Comparison of ENCODE assay signal across 9 cellular contexts in the genomic region with DNA sequence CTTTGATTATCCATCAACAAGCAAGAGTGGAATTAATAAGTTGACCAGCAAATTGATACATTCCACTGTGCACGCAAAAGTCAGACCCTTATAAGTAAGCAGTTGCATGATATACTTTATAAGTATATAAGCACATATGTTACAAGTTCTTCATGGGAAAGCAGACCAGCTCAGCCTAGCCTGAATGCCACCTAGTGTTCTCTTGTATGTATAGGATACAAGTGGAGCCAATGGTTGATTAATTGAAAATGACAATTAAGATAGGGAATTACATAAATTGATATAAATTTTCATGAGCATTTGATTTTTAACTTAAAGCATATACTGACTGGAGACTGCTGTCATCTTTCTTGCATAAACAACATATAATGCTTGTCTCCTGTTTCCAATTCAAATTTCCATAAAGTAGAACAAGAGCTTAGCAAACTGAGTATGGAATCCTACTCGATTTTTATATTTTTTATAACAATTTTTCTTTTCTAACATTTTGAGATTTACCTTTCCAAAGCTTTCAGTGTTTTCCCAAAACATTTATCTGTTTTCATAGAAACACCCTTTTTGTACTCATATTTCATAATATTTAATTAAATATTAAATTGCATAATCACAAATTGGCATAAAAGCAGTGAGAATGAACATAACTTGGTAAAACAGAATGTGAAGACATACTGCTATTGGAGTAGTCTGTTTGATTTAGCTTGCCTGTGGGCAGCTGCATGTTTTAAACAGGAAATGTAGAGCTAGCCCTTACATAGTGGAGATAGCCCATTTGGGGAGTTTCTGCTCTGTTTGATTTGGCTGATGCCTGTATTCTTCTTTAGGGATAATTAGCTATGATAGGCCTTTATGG.
DNase-seq lines count a peak whose midpoint lies in the region; ATAC-seq and TF ChIP-seq lines count a peak whose summit lies in the region.
"Had no signal": no experiment of that assay in that cellular context is flagged by ENCODE, and none has a peak within 500 bp of the region (broad histone marks: within the 10 kb centered on the region; RNA-seq: fewer than 3 reads in every experiment).

No MANE protein-coding gene starts in this region.

- no peaks in the 10 kb centered on the region for H3K9me3 ChIP-seq in H9 (ENCODE audit: control insufficient read depth, low read depth, low read length)
- peaks cover 13% of the 10 kb centered on the region for H3K9me3 ChIP-seq in PC-9 (ENCODE audit: insufficient read depth, low read depth)

- H4K5ac ChIP-seq in H9 (ENCODE audit: insufficient read length, low read depth, low read length): no peak overlapping the region

- WGBS in H9 (ENCODE audit: extremely low coverage, insufficient read length, low lambda C conversion rate): no CpG with 5 or more reads among the region's 2 CpGs

- H3F3A ChIP-seq in PC-9 (ENCODE audit: insufficient read depth, low read depth): peaks cover 27% of the 10 kb centered on the region

- CTCF ChIA-PET in PC-9 (lab: Charles Lee): interaction anchor here (0.5 to 1.2 kb wide), 4 partner anchors 57 to 312 kb away, joined by 3 to 4 read pairs (median 3); no protein-coding TSS in a partner anchor

- peak; percentile 16 for TF ChIP-seq CTCF in CD14-positive monocyte (IDR thresholded peaks at IDR 0.05)
- peak; percentile 66 for TF ChIP-seq CTCF in H9 (conservative IDR thresholded peaks at IDR 0.05)
- peak; percentile 81 for TF ChIP-seq CTCF in PC-9 (conservative IDR thresholded peaks at IDR 0.05)
- TF ChIP-seq CTCF in epithelial cell of esophagus (IDR thresholded peaks at IDR 0.05; ENCODE audit: insufficient read depth, low read depth, low read length, missing control alignments): peak; percentile 75

- no peaks in the 10 kb centered on the region for H3K79me1 ChIP-seq in H9 (ENCODE audit: insufficient read depth, low read depth, low read length, poor library complexity, severe bottlenecking)

- H3K27ac ChIP-seq in H9 (ENCODE audit: insufficient read length, low read depth, low read length): no peak overlapping the region
- no peak overlapping the region for H3K27ac ChIP-seq in PC-9

- no peak overlapping the region for H3K4me2 ChIP-seq in H9 (ENCODE audit: insufficient read depth, insufficient read length, low read length)
- no peak overlapping the region for H3K4me2 ChIP-seq in PC-9

- H3K36me3 Mint-ChIP-seq in CD14-positive monocyte (no peaks in the 10 kb centered on the region), H9 (ENCODE audit: insufficient read depth in 1 of 3, low read depth in 3 of 3) (peaks cover 0 to 4% (median 0%) of the 10 kb centered on the region in 3 experiments; a peak in 3 of 7 replicates)

- peaks cover 0 to 6% (median 0%) of the 10 kb centered on the region in 7 donors for H3K9me3 Mint-ChIP-seq in CD14-positive monocyte
- no peaks in the 10 kb centered on the region for H3K9me3 Mint-ChIP-seq in H9

- H2BK15ac ChIP-seq in H9 (ENCODE audit: low read depth, low read length): no peak overlapping the region

- DNase-seq in CD14-positive monocyte (ENCODE audit: low spot score) (no peak), H9 (no peak), PC-9 (peak in 1 of 2 experiments; percentile 50), epithelial cell of esophagus (ENCODE audit: low read depth) (peak; percentile 74), non-pigmented ciliary epithelial cell (ENCODE audit: low read depth) (peak; percentile 36), nucleus accumbens (lab: John Stamatoyannopoulos, UW) (no peak)

- 0 out of 2 replicates have a peak, but pooled peaks cover 5% of the 10 kb centered on the region for H3K36me3 ChIP-seq in PC-9 (ENCODE audit: low read depth)

- no peak overlapping the region for H3K4me3 ChIP-seq in PC-9
- H3K4me3 ChIP-seq in epithelial cell of esophagus (ENCODE audit: low read length): no peak overlapping the region

- intact Hi-C loops in CD14-positive monocyte (cut with micrococcal nuclease) (no loop called here), PC-9 (cut with micrococcal nuclease; ENCODE audit: unreplicated experiment) (loop anchor here (1.0 to 10.0 kb wide), 4 partner anchors 62 to 313 kb away; no protein-coding TSS in a partner anchor)

- no TSS peak for BruUV-seq in PC-9 (replicated peaks; lab: Mats Ljungman, UMichigan)

- no peaks in the 10 kb centered on the region for H3K4me1 Mint-ChIP-seq in CD14-positive monocyte
- H3K4me1 Mint-ChIP-seq in H9: peaks cover 8 to 9% of the 10 kb centered on the region in 2 experiments

- H4K91ac ChIP-seq in H9 (ENCODE audit: insufficient read length, low read depth, low read length): no peak overlapping the region

- H2AK5ac ChIP-seq in H9 (ENCODE audit: insufficient read length, low read length): no peak overlapping the region

- no peak overlapping the region for H2AFZ ChIP-seq in H9 (ENCODE audit: low read length)
- H2AFZ ChIP-seq in PC-9: no peak overlapping the region

- no peak overlapping the region for H3K4ac ChIP-seq in H9 (ENCODE audit: low read depth, low read length)

- H3K27ac Mint-ChIP-seq in CD14-positive monocyte: no peak overlapping the region
- no peak overlapping the region for H3K27ac Mint-ChIP-seq in H9
- H3K27ac Mint-ChIP-seq: IgD-negative memory B cell had no signal

- H3K27me3 Mint-ChIP-seq in CD14-positive monocyte (ENCODE audit: low read depth in 3 of 3) (peaks cover 0 to 2% (median 1%) of the 10 kb centered on the region in 3 donors), H9 (ENCODE audit: low read depth) (no peaks in the 10 kb centered on the region)

- POLR2A ChIA-PET in PC-9 (lab: Charles Lee; ENCODE audit: unreplicated experiment): no interaction called here

- no peak overlapping the region for H3K23ac ChIP-seq in H9 (ENCODE audit: insufficient read length, low read depth, low read length)

- no peak overlapping the region for H3T11ph ChIP-seq in H9 (ENCODE audit: low read length)

- no peak overlapping the region for H2BK20ac ChIP-seq in H9 (ENCODE audit: low read depth, low read length, poor library complexity, severe bottlenecking)

- H3K18ac ChIP-seq in H9 (ENCODE audit: insufficient read length, low read depth, low read length): no peak overlapping the region

- H3K27me3 ChIP-seq in H9 (ENCODE audit: insufficient read depth, low read length) (no peaks in the 10 kb centered on the region), PC-9 (ENCODE audit: insufficient read depth, low read depth) (no peaks in the 10 kb centered on the region)

- H3K14ac ChIP-seq in H9 (ENCODE audit: insufficient read depth, low read length): no peak overlapping the region

- ATAC-seq in HG03097 (IDR thresholded peaks at IDR 0.05; ENCODE audit: low FRiP score, unreplicated experiment): no peak
- ATAC-seq in GM18907 (IDR thresholded peaks at IDR 0.05; ENCODE audit: unreplicated experiment): no peak

- no peaks in the 10 kb centered on the region for H3K23me2 ChIP-seq in H9 (ENCODE audit: insufficient read length, low read depth, low read length, poor library complexity, severe bottlenecking)

- H4K8ac ChIP-seq in H9 (replicated peaks; ENCODE audit: insufficient read length, low read depth, low read length): no peak overlapping the region

- H2BK12ac ChIP-seq in H9 (ENCODE audit: insufficient read length, low read depth, low read length): no peak overlapping the region

- H2BK120ac ChIP-seq in H9 (ENCODE audit: low read depth, low read length, poor library complexity, severe bottlenecking): no peak overlapping the region

- H3K79me2 ChIP-seq in H9 (ENCODE audit: insufficient read depth, low read length) (no peaks in the 10 kb centered on the region), PC-9 (ENCODE audit: low read depth) (peaks cover 3% of the 10 kb centered on the region)

- H4K20me1 ChIP-seq in H9 (ENCODE audit: control insufficient read depth, insufficient read depth, insufficient read length) (no peaks in the 10 kb centered on the region), PC-9 (ENCODE audit: insufficient read depth) (no peaks in the 10 kb centered on the region)

- no peak overlapping the region for H3K9ac ChIP-seq in H9 (ENCODE audit: extremely low read depth, insufficient read length, low read length)

- H3K56ac ChIP-seq in H9 (ENCODE audit: insufficient read length, low read depth, low read length): no peak overlapping the region

- H3K9me2 ChIP-seq in PC-9 (ENCODE audit: insufficient read depth): no peaks in the 10 kb centered on the region

- H3K4me3 Mint-ChIP-seq in CD14-positive monocyte (no peak overlapping the region), H9 (no peak overlapping the region)
- H3K4me3 Mint-ChIP-seq: IgD-negative memory B cell had no signal

- no peak overlapping the region for H2BK5ac ChIP-seq in H9 (ENCODE audit: insufficient read length, low read length)

- H3K4me1 ChIP-seq in H9 (ENCODE audit: insufficient read depth, low read length) (no peaks in the 10 kb centered on the region), PC-9 (replicated peaks; ENCODE audit: insufficient read depth) (peaks cover 20% of the 10 kb centered on the region)

Comparison
In these comparisons a context has a peak if more than half of its experiments do, and no peak if none do; other contexts are left out.
1. DNase-seq: peak in epithelial cell of esophagus (single experiment) and non-pigmented ciliary epithelial cell (single experiment); none in CD14-positive monocyte (single experiment), H9 (single experiment) and nucleus accumbens (0 of 56).
2. CTCF ChIP-seq: peak in every context shown above with its lines; median percentile 81 in PC-9; 75 in epithelial cell of esophagus; 66 in H9; 16 in CD14-positive monocyte.